17 cellular contexts compared by ENCODE assay signal in the genomic region with DNA sequence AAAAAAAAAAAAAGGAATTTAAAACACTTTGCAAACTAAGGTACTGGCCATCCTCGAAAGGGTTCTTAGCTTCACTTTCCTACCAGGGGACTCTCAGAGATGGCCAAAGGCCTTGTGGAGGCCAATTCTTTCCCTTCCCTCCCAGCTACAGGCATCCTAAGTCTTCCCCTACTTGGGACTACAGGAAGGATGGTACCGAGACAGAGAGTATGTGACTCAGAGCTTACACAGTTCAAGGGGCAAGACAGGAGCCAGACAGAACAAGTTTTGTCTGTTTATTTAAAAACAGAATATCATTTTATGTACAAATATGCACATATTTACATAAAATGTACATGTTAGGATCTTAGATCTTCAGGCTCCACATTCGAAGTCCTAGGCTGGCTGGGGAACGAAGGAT. TPM values are rescaled to one million over a fixed set of nuclear protein-coding genes. Genes with fewer than 3 reads are reported as not detected.
DNase-seq lines count a peak whose midpoint lies in the region; ATAC-seq and TF ChIP-seq lines count a peak whose summit lies in the region.
"Had no signal": no experiment of that assay in that cellular context is flagged by ENCODE, and none has a peak within 500 bp of the region (broad histone marks: within the 10 kb centered on the region; RNA-seq: fewer than 3 reads in every experiment).

No MANE protein-coding gene starts in this region.

- H2AFZ ChIP-seq in OCI-LY3 (ENCODE audit: low read depth, low read length) (no peak overlapping the region), smooth muscle cell (ENCODE audit: low read depth) (peak overlapping the region; percentile 73)

- peaks cover 2% of the 10 kb centered on the region for H3K9me3 Mint-ChIP-seq in activated T-cell treated with anti-CD3 and anti-CD28 coated beads, Interleukin-2, amount 50 U/mL, for 24 hours
- H3K9me3 Mint-ChIP-seq in activated T-cell treated with anti-CD3 and anti-CD28 coated beads, Interleukin-2, amount 50 U/mL, for 4 hours, result no peaks in the 10 kb centered on the region
- H3K9me3 Mint-ChIP-seq in central memory CD8-positive, alpha-beta T cell, result no peaks in the 10 kb centered on the region
- H3K9me3 Mint-ChIP-seq: stimulated activated naive CD8-positive, alpha-beta T cell treated with anti-CD3 and anti-CD28 coated beads, Interleukin-15, amount 100 ng/mL, for 72 hours had no signal

- H3K4me1 ChIP-seq in OCI-LY3 (ENCODE audit: low read length), result peaks cover 35% of the 10 kb centered on the region
- H3K4me1 ChIP-seq in smooth muscle cell (ENCODE audit: low read depth), result peaks cover 4% of the 10 kb centered on the region
- H3K4me1 ChIP-seq: breast epithelium had no signal

- H3K79me2 ChIP-seq in OCI-LY3 (ENCODE audit: low read length) (peaks cover 39% of the 10 kb centered on the region), smooth muscle cell (ENCODE audit: low read depth) (no peaks in the 10 kb centered on the region)

- WGBS in smooth muscle cell (ENCODE audit: low lambda C conversion rate), result 57% methylated on average over 4 of the region's 4 CpGs

- H4K20me1 ChIP-seq in OCI-LY3 (ENCODE audit: insufficient read depth, low read length) (peaks cover 18% of the 10 kb centered on the region), smooth muscle cell (ENCODE audit: low read depth) (no peaks in the 10 kb centered on the region)

- no peak for TF ChIP-seq CTCF in OCI-LY3 (IDR thresholded peaks at IDR 0.05; ENCODE audit: low read depth, low read length)
- no peak for TF ChIP-seq CTCF in smooth muscle cell (IDR thresholded peaks at IDR 0.05; ENCODE audit: borderline replicate concordance, insufficient read depth, poor library complexity, severe bottlenecking)

- no peak overlapping the region for H3K9ac ChIP-seq in OCI-LY3 (ENCODE audit: low read length)
- H3K9ac ChIP-seq in smooth muscle cell (ENCODE audit: low read depth), result no peak overlapping the region

- peaks cover 32% of the 10 kb centered on the region for H3K36me3 Mint-ChIP-seq in activated T-cell treated with anti-CD3 and anti-CD28 coated beads, Interleukin-2, amount 50 U/mL, for 24 hours (ENCODE audit: low read depth)
- peaks cover 4% of the 10 kb centered on the region for H3K36me3 Mint-ChIP-seq in activated T-cell treated with anti-CD3 and anti-CD28 coated beads, Interleukin-2, amount 50 U/mL, for 4 hours (ENCODE audit: insufficient read depth)
- peaks cover 31% of the 10 kb centered on the region for H3K36me3 Mint-ChIP-seq in central memory CD8-positive, alpha-beta T cell (ENCODE audit: insufficient read depth)

- H3K27ac Mint-ChIP-seq in activated T-cell treated with anti-CD3 and anti-CD28 coated beads, Interleukin-2, amount 50 U/mL, for 24 hours, result peak overlapping the region; percentile 98
- peak overlapping the region; percentile 85 for H3K27ac Mint-ChIP-seq in central memory CD8-positive, alpha-beta T cell (ENCODE audit: low read depth)

- H3K27ac ChIP-seq in OCI-LY3 (ENCODE audit: low read length) (peak overlapping the region; percentile 89; the same call in 1 of the 2 replicates), smooth muscle cell (ENCODE audit: low read depth) (peak overlapping the region; percentile 73)
- H3K27ac ChIP-seq: ovary had no signal

- peaks cover 49% of the 10 kb centered on the region for H3K4me1 Mint-ChIP-seq in activated T-cell treated with anti-CD3 and anti-CD28 coated beads, Interleukin-2, amount 50 U/mL, for 24 hours (ENCODE audit: low read depth)
- peaks cover 54% of the 10 kb centered on the region for H3K4me1 Mint-ChIP-seq in activated T-cell treated with anti-CD3 and anti-CD28 coated beads, Interleukin-2, amount 50 U/mL, for 4 hours (ENCODE audit: low read depth)
- H3K4me1 Mint-ChIP-seq in central memory CD8-positive, alpha-beta T cell, result peaks cover 62% of the 10 kb centered on the region

- H3K9me3 ChIP-seq in OCI-LY3 (ENCODE audit: insufficient read depth, low read length) (no peaks in the 10 kb centered on the region), smooth muscle cell (replicated peaks; ENCODE audit: low read depth) (no peaks in the 10 kb centered on the region)
- H3K9me3 ChIP-seq: breast epithelium, ovary, vagina had no signal

- no peaks in the 10 kb centered on the region for H3K27me3 Mint-ChIP-seq in activated T-cell treated with anti-CD3 and anti-CD28 coated beads, Interleukin-2, amount 50 U/mL, for 24 hours
- no peaks in the 10 kb centered on the region for H3K27me3 Mint-ChIP-seq in activated T-cell treated with anti-CD3 and anti-CD28 coated beads, Interleukin-2, amount 50 U/mL, for 4 hours (ENCODE audit: low read depth)
- H3K27me3 Mint-ChIP-seq in central memory CD8-positive, alpha-beta T cell, result no peaks in the 10 kb centered on the region
- H3K27me3 Mint-ChIP-seq: stimulated activated naive CD8-positive, alpha-beta T cell treated with anti-CD3 and anti-CD28 coated beads, Interleukin-15, amount 100 ng/mL, for 72 hours had no signal

- H3K4me2 ChIP-seq in OCI-LY3 (ENCODE audit: low read length) (no peak overlapping the region; the same call in 1 of the 2 replicates), smooth muscle cell (peak overlapping the region; percentile 41)

- H3K4me3 ChIP-seq in OCI-LY3 (ENCODE audit: low read length) (no peak overlapping the region), smooth muscle cell (no peak overlapping the region)
- H3K4me3 ChIP-seq: breast epithelium, ovary, vagina had no signal

- DNase-seq in activated T-cell treated with anti-CD3 and anti-CD28 coated beads, Interleukin-2, amount 50 U/mL, for 24 hours, result no peak
- no peak for DNase-seq in activated T-cell treated with anti-CD3 and anti-CD28 coated beads, Interleukin-2, amount 50 U/mL, for 4 hours
- DNase-seq in central memory CD8-positive, alpha-beta T cell (ENCODE audit: low spot score in 2 of 2), result no peak
- DNase-seq in smooth muscle cell (lab: John Stamatoyannopoulos, UW; ENCODE audit: unreplicated experiment) (no peak), iPS-NIHi7 (ENCODE audit: extremely low spot score) (no peak), middle frontal gyrus (ENCODE audit: extremely low spot score, low spot score) (no peak)
- DNase-seq: effector CD4-positive, alpha-beta T cell; kidney glomerular epithelial cell; ovary; Right ventricle myocardium superior; stimulated activated naive CD8-positive, alpha-beta T cell treated with anti-CD3 and anti-CD28 coated beads, Interleukin-15, amount 100 ng/mL, for 72 hours had no signal

- H3K27me3 ChIP-seq in OCI-LY3 (ENCODE audit: low read depth, low read length) (no peaks in the 10 kb centered on the region), smooth muscle cell (ENCODE audit: low read depth) (no peaks in the 10 kb centered on the region)
- H3K27me3 ChIP-seq: breast epithelium, ovary, vagina had no signal

- H3F3A ChIP-seq in smooth muscle cell (ENCODE audit: low read depth), result no peaks in the 10 kb centered on the region

- H3K36me3 ChIP-seq in OCI-LY3 (replicated peaks; ENCODE audit: low read depth, low read length) (peaks cover 16% of the 10 kb centered on the region), smooth muscle cell (ENCODE audit: low read depth) (no peaks in the 10 kb centered on the region)
- H3K36me3 ChIP-seq: breast epithelium, ovary, vagina had no signal

- no peak overlapping the region for H3K4me3 Mint-ChIP-seq in activated T-cell treated with anti-CD3 and anti-CD28 coated beads, Interleukin-2, amount 50 U/mL, for 24 hours
- no peak overlapping the region for H3K4me3 Mint-ChIP-seq in activated T-cell treated with anti-CD3 and anti-CD28 coated beads, Interleukin-2, amount 50 U/mL, for 4 hours
- H3K4me3 Mint-ChIP-seq in central memory CD8-positive, alpha-beta T cell, result no peak overlapping the region

- no peak for ATAC-seq in activated T-cell treated with anti-CD3 and anti-CD28 coated beads, Interleukin-2, amount 50 U/mL, for 4 hours
- ATAC-seq in central memory CD8-positive, alpha-beta T cell (replicated peaks; ENCODE audit: extremely low read depth, poor library complexity, severe bottlenecking), result no peak
- no peak for ATAC-seq in GM18909 (IDR thresholded peaks at IDR 0.05; ENCODE audit: poor library complexity, unreplicated experiment)
- ATAC-seq: HCT116 had no signal

RNA-seq across cellular contexts. Expression of gene ARHGAP30, which starts 1.0 kb away (rescaled TPM):
- 100 to 1,000 TPM; 103 to 128 (median 106) TPM for total RNA-seq in activated T-cell treated with anti-CD3 and anti-CD28 coated beads, Interleukin-2, amount 50 U/mL, for 4 hours
- total RNA-seq in smooth muscle cell, result 0.90 and 1.2 TPM in 2 replicates
- polyA plus RNA-seq in smooth muscle cell, result 0.13 and 1.1 TPM in 2 replicates

RNA-seq across cellular contexts. Expression of gene NECTIN4, which starts 18.6 kb away (rescaled TPM):
- under 1 TPM in 1 of 3 donors, not detected in 2; 0.08 TPM for total RNA-seq in activated T-cell treated with anti-CD3 and anti-CD28 coated beads, Interleukin-2, amount 50 U/mL, for 4 hours
- total RNA-seq in smooth muscle cell, result 18.2 and 27.6 TPM in 2 replicates
- polyA plus RNA-seq in smooth muscle cell, result 12.7 and 32.8 TPM in 2 replicates
- total RNA-seq: Right ventricle myocardium superior had no signal

RNA-seq across cellular contexts. Expression of gene USF1, which starts 25.0 kb away (rescaled TPM):
- 10 to 100 TPM; 44.3 to 53.0 (median 44.9) TPM for total RNA-seq in activated T-cell treated with anti-CD3 and anti-CD28 coated beads, Interleukin-2, amount 50 U/mL, for 4 hours
- total RNA-seq in smooth muscle cell, result 47.0 and 51.7 TPM in 2 replicates
- polyA plus RNA-seq in smooth muscle cell, result 18.2 and 20.0 TPM in 2 replicates

RNA-seq across cellular contexts. Expression of gene KLHDC9, which starts 27.4 kb away (rescaled TPM):
- total RNA-seq in activated T-cell treated with anti-CD3 and anti-CD28 coated beads, Interleukin-2, amount 50 U/mL, for 4 hours, result under 1 TPM in 1 of 3 donors, not detected in 2; 0.43 TPM
- 2.2 and 10.0 TPM in 2 replicates for total RNA-seq in smooth muscle cell
- polyA plus RNA-seq in smooth muscle cell, result 3.3 and 4.6 TPM in 2 replicates
- total RNA-seq: mononuclear cell had no signal

RNA-seq across cellular contexts. Expression of gene TSTD1, which starts 32.0 kb away (rescaled TPM):
- total RNA-seq in activated T-cell treated with anti-CD3 and anti-CD28 coated beads, Interleukin-2, amount 50 U/mL, for 4 hours, result 10 to 100 TPM; 20.3 to 67.2 (median 25.6) TPM
- 11.5 and 48.0 TPM in 2 replicates for total RNA-seq in smooth muscle cell
- 26.0 and 63.2 TPM in 2 replicates for polyA plus RNA-seq in smooth muscle cell

Comparison
In these comparisons a context has a peak if more than half of its experiments do, and no peak if none do; other contexts are left out.
1. RNA of gene ARHGAP30, which starts 1.0 kb away (total RNA-seq): 103 to 128 TPM in activated T-cell treated with anti-CD3 and anti-CD28 coated beads, Interleukin-2, amount 50 U/mL, for 4 hours; 0.90 to 1.2 TPM in smooth muscle cell; every median in the first group is over 10 times any median in the second.
2. RNA of gene NECTIN4, which starts 18.6 kb away (total RNA-seq): 18.2 to 27.6 TPM in smooth muscle cell; 0.08 TPM in activated T-cell treated with anti-CD3 and anti-CD28 coated beads, Interleukin-2, amount 50 U/mL, for 4 hours; every median in the first group is over 10 times any median in the second.